Comparison of ENCODE assay signal across 10 cellular contexts in the genomic region with DNA sequence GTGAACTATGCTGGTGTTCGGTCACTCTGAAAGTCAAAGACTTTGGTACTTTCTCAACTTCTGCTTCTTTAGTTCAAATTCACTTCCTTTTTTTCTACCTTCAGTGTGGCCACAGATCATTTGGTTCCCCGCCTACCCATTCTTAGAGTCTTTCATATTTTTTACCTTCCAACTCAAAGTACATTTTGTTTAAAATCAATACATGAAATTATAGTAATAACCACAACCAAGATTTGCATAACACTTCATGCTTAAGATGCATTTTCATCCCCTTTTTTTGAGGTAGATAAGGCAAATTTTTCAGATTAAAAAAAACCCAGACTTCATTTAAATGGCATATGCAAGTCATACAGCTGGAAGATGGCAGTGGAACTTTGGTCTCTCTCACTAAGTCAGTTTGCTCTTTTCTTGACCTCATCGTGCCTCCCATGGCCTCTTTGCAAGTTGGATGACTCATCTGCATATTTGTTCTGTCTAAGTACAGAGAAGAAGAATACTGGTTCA.
DNase-seq lines count a peak whose midpoint lies in the region; ATAC-seq, FAIRE-seq and TF ChIP-seq lines count a peak whose summit lies in the region.
"Had no signal": no experiment of that assay in that cellular context is flagged by ENCODE, and none has a peak within 500 bp of the region (broad histone marks: within the 10 kb centered on the region; RNA-seq: fewer than 3 reads in every experiment).

No MANE protein-coding gene starts in this region.

- ATAC-seq in HG03064 (IDR thresholded peaks at IDR 0.05; ENCODE audit: low read depth, unreplicated experiment) (peak; percentile 73), RWPE2 (ENCODE audit: low read depth) (peak; percentile 38; the same call in 1 of the 3 replicates)

- H3K27ac ChIP-seq in RWPE2 (ENCODE audit: poor library complexity, severe bottlenecking) = no peak overlapping the region
- H3K27ac ChIP-seq: 22Rv1 had no signal

- no peak for FAIRE-seq in urothelium cell line (lab: Jason Lieb, UNC)

- TF ChIP-seq CTCF in RWPE2 (IDR thresholded peaks at IDR 0.05; ENCODE audit: poor library complexity, severe bottlenecking) = no peak

- DNase-seq in SIG-M5 treated with dmso at 0.1 percent for 504 hours (lab: John Stamatoyannopoulos, UW; ENCODE audit: unreplicated experiment) (peak; percentile 59), SIG-M5 (lab: John Stamatoyannopoulos, UW) (no peak), RWPE2 (ENCODE audit: low spot score) (no peak), urothelium cell line (ENCODE audit: low spot score) (peak; percentile 10), NCI-H1694 (lab: John Stamatoyannopoulos, UW) (no peak), amygdala (lab: John Stamatoyannopoulos, UW) (no peak)
- DNase-seq in stimulated activated naive CD4-positive, alpha-beta T cell (lab: John Stamatoyannopoulos, UW) = no peak

- H3K4me1 ChIP-seq in RWPE2 (ENCODE audit: insufficient read depth, poor library complexity, severe bottlenecking) = no peaks in the 10 kb centered on the region
- H3K4me1 ChIP-seq: HAP-1 had no signal

- no peaks in the 10 kb centered on the region for H3K36me3 ChIP-seq in RWPE2 (ENCODE audit: low read depth)
- H3K36me3 ChIP-seq: HAP-1 had no signal

- no peaks in the 10 kb centered on the region for H3K9me3 ChIP-seq in RWPE2 (ENCODE audit: severe bottlenecking)
- H3K9me3 ChIP-seq: HAP-1 had no signal

- H3K27me3 ChIP-seq in RWPE2 (ENCODE audit: insufficient read depth, poor library complexity, severe bottlenecking) = no peaks in the 10 kb centered on the region

- H3K4me3 ChIP-seq in RWPE2 (ENCODE audit: severe bottlenecking) = no peak overlapping the region
- H3K4me3 ChIP-seq: HAP-1 had no signal

Comparison
In these comparisons a context has a peak if more than half of its experiments do, and no peak if none do; other contexts are left out.
1. DNase-seq: peak in SIG-M5 treated with dmso at 0.1 percent for 504 hours (single experiment) and urothelium cell line (single experiment); none in SIG-M5 (single experiment), RWPE2 (single experiment), stimulated activated naive CD4-positive, alpha-beta T cell (0 of 6), NCI-H1694 (single experiment) and amygdala (0 of 56).